In genomic region chr19:574658-575526, GRCh38 we compare ENCODE assay signal across 1 cellular context.
TF ChIP-seq lines count a peak whose summit lies in the region.

No MANE protein-coding gene starts in this region.

TF ChIP-seq in A549, 52 proteins besides CTCF, POLR2A, EP300 and RAD21 (continued from another document):
- TF ChIP-seq ATOH8 (CRISPR knock-in tag; IDR thresholded peaks at IDR 0.05; ENCODE audit: low read depth) (no peak), JUN (IDR thresholded peaks at IDR 0.05) (no peak), CHD2 (IDR thresholded peaks at IDR 0.05; ENCODE audit: low read length, partially characterized antibody) (no peak), NR3C1 (IDR thresholded peaks at IDR 0.05) (no peak), FOXS1 (CRISPR knock-in tag; IDR thresholded peaks at IDR 0.05) (no peak)
